ENCODE assay signal across 1 cellular context in genomic region chr11:64608636-64609035, GRCh38.
TF ChIP-seq lines count a peak whose summit lies in the region.

No MANE protein-coding gene starts in this region.

TF ChIP-seq in IMR-90, 13 proteins besides CTCF, POLR2A, EP300 and RAD21:
- no peak for TF ChIP-seq BHLHE40 (IDR thresholded peaks at IDR 0.05; ENCODE audit: low read depth, low read length)
- no peak for TF ChIP-seq SMC3 (IDR thresholded peaks at IDR 0.05; ENCODE audit: low read depth, low read length)
- TF ChIP-seq, protein P1, sequence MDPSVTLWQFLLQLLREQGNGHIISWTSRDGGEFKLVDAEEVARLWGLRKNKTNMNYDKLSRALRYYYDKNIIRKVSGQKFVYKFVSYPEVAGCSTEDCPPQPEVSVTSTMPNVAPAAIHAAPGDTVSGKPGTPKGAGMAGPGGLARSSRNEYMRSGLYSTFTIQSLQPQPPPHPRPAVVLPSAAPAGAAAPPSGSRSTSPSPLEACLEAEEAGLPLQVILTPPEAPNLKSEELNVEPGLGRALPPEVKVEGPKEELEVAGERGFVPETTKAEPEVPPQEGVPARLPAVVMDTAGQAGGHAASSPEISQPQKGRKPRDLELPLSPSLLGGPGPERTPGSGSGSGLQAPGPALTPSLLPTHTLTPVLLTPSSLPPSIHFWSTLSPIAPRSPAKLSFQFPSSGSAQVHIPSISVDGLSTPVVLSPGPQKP (IDR thresholded peaks at IDR 0.05; ENCODE audit: borderline replicate concordance, low read depth, low read length): no peak
- no peak for TF ChIP-seq MAFK (IDR thresholded peaks at IDR 0.05; ENCODE audit: low read depth, low read length)
